8 cellular contexts compared by ENCODE assay signal in the genomic region with DNA sequence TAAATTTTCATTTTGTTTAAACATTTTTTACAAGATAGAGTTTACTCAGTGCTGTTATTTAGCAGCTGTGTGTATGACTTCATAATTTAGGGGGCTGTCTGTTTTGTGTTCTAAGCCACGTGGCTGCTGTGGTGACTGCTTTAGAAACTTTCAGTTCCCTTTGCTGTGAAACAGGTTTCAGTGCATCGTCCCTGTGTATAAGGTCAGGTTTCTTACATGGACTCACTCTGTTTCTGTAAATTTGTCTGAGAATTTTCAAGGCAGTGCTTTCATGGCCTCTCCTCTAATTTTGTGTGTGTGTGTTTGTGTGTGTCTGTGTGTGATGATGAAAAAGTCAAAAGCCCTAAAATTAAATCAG. TPM values are rescaled to one million over a fixed set of nuclear protein-coding genes. Genes with fewer than 3 reads are reported as not detected.
DNase-seq lines count a peak whose midpoint lies in the region; ATAC-seq and TF ChIP-seq lines count a peak whose summit lies in the region.

No MANE protein-coding gene starts in this region.

- peaks cover 47% of the 10 kb centered on the region for H3K4me1 ChIP-seq in GM23338 (ENCODE audit: insufficient read depth)
- no peaks in the 10 kb centered on the region for H3K4me1 ChIP-seq in prostate gland (replicated peaks)

- H3K9me3 ChIP-seq in prostate gland = no peaks in the 10 kb centered on the region

- peaks cover 4% of the 10 kb centered on the region; the same call in 1 of the 2 replicates for H3F3A ChIP-seq in GM23338 (replicated peaks; ENCODE audit: low read depth)

- H3K4me3 ChIP-seq in GM23338 = peak overlapping the region; percentile 51
- H3K4me3 ChIP-seq in choroid plexus epithelial cell (ENCODE audit: low read depth, low read length) = peak overlapping the region; percentile 57
- no peak overlapping the region for H3K4me3 ChIP-seq in prostate gland

- H3K79me2 ChIP-seq in GM23338 (replicated peaks; ENCODE audit: insufficient read depth) = peaks cover 90% of the 10 kb centered on the region

- WGBS in prostate gland = 13% methylated on average over 2 of the region's 2 CpGs

- H4K20me1 ChIP-seq in GM23338 (replicated peaks; ENCODE audit: insufficient read depth) = peaks cover 5% of the 10 kb centered on the region; the same call in 1 of the 2 replicates

- H3K9me3 Mint-ChIP-seq in activated CD4-positive, alpha-beta T cell treated with anti-CD3 and anti-CD28 coated beads for 36 hours (ENCODE audit: low read depth) = no peaks in the 10 kb centered on the region
- no peaks in the 10 kb centered on the region for H3K9me3 Mint-ChIP-seq in GM23338
- H3K9me3 Mint-ChIP-seq in nephron progenitor cell = no peaks in the 10 kb centered on the region

- peaks cover 28% of the 10 kb centered on the region for H3K4me1 Mint-ChIP-seq in activated CD4-positive, alpha-beta T cell treated with anti-CD3 and anti-CD28 coated beads for 36 hours
- H3K4me1 Mint-ChIP-seq in GM23338 = peaks cover 57% of the 10 kb centered on the region
- H3K4me1 Mint-ChIP-seq in nephron progenitor cell = peaks cover 54% of the 10 kb centered on the region

- peaks cover 11% of the 10 kb centered on the region for H3K27me3 Mint-ChIP-seq in activated CD4-positive, alpha-beta T cell treated with anti-CD3 and anti-CD28 coated beads for 36 hours
- H3K27me3 Mint-ChIP-seq in GM23338 (ENCODE audit: insufficient read depth, low read depth, poor library complexity) (peaks cover 9% of the 10 kb centered on the region), nephron progenitor cell (ENCODE audit: low read depth, poor library complexity) (no peaks in the 10 kb centered on the region)

- ATAC-seq in activated CD4-positive, alpha-beta T cell treated with anti-CD3 and anti-CD28 coated beads for 36 hours = peak; percentile 64
- ATAC-seq in GM23338 = peak; percentile 6; the same call in 2 of the 3 replicates

- H3K36me3 ChIP-seq in GM23338 (ENCODE audit: insufficient read depth) (no peaks in the 10 kb centered on the region), prostate gland (no peaks in the 10 kb centered on the region)

- CTCF ChIA-PET in activated CD4-positive, alpha-beta T cell treated with anti-CD3 and anti-CD28 coated beads for 36 hours (lab: Charles Lee) = interaction anchor here (0.6 kb wide), 1 partner anchor 735 kb away, joined by 3 read pairs; no protein-coding TSS in a partner anchor

- POLR2A ChIA-PET in activated CD4-positive, alpha-beta T cell treated with anti-CD3 and anti-CD28 coated beads for 36 hours (lab: Charles Lee) = no interaction called here

- peak overlapping the region; percentile 66 for H3K4me3 Mint-ChIP-seq in activated CD4-positive, alpha-beta T cell treated with anti-CD3 and anti-CD28 coated beads for 36 hours
- H3K4me3 Mint-ChIP-seq in GM23338 (peak overlapping the region; percentile 73), nephron progenitor cell (peak overlapping the region; percentile 80)

- peak; percentile 73 for DNase-seq in activated CD4-positive, alpha-beta T cell treated with anti-CD3 and anti-CD28 coated beads for 36 hours
- no peak for DNase-seq in activated CD4-positive, alpha-beta T cell treated with anti-CD3 and anti-CD28 coated beads, Interleukin-2, amount 50 U/mL, for 1 hour
- DNase-seq in GM23338 (ENCODE audit: low spot score) = peak; percentile 37
- DNase-seq in MV-4-11 (lab: John Stamatoyannopoulos, UW) = peak; percentile 87
- peak; percentile 82 for DNase-seq in choroid plexus epithelial cell (ENCODE audit: low read depth)
- DNase-seq in nephron progenitor cell = no peak
- DNase-seq in middle frontal gyrus (ENCODE audit: extremely low spot score, low spot score) = no peak
- DNase-seq in prostate gland (ENCODE audit: low spot score) = no peak

- H3K27me3 ChIP-seq in GM23338 (ENCODE audit: insufficient read depth) (no peaks in the 10 kb centered on the region), prostate gland (replicated peaks; ENCODE audit: insufficient read depth) (no peaks in the 10 kb centered on the region)

- H3K27ac ChIP-seq in GM23338 (ENCODE audit: low read depth) (peak overlapping the region; percentile 95), prostate gland (no peak overlapping the region)

- no peaks in the 10 kb centered on the region for H3K36me3 Mint-ChIP-seq in activated CD4-positive, alpha-beta T cell treated with anti-CD3 and anti-CD28 coated beads for 36 hours (ENCODE audit: low read depth)
- H3K36me3 Mint-ChIP-seq in GM23338 (ENCODE audit: low read depth) = no peaks in the 10 kb centered on the region
- H3K36me3 Mint-ChIP-seq in nephron progenitor cell (ENCODE audit: low read depth) = peaks cover 8% of the 10 kb centered on the region

- H2AFZ ChIP-seq in GM23338 = no peak overlapping the region

- TF ChIP-seq POLR2A in prostate gland (IDR thresholded peaks at IDR 0.05) = no peak

- peak overlapping the region; percentile 74 for H3K4me2 ChIP-seq in GM23338

- peak overlapping the region; percentile 28 for H3K27ac Mint-ChIP-seq in activated CD4-positive, alpha-beta T cell treated with anti-CD3 and anti-CD28 coated beads for 36 hours
- peak overlapping the region; percentile 90 for H3K27ac Mint-ChIP-seq in GM23338
- peak overlapping the region; percentile 33 for H3K27ac Mint-ChIP-seq in nephron progenitor cell

- intact Hi-C loops in activated CD4-positive, alpha-beta T cell treated with anti-CD3 and anti-CD28 coated beads for 36 hours (cut with DNase I, micrococcal nuclease) = loop anchor here in 1 of 2 experiments (10.0 kb wide), 1 partner anchor 484 kb away; a partner anchor contains a TSS
- intact Hi-C loops in prostate gland (cut with DNase I) = no loop called here

- no peaks in the 10 kb centered on the region for H3K9me2 ChIP-seq in GM23338 (ENCODE audit: insufficient read depth)

- no peak for TF ChIP-seq CTCF in GM23338 (conservative IDR thresholded peaks at IDR 0.05; ENCODE audit: low read depth in 2 of 2)
- no peak for TF ChIP-seq CTCF in choroid plexus epithelial cell (conservative IDR thresholded peaks at IDR 0.05; ENCODE audit: low read depth, low read length)
- TF ChIP-seq CTCF in nephron progenitor cell (IDR thresholded peaks at IDR 0.05) = no peak
- no peak for TF ChIP-seq CTCF in prostate gland (IDR thresholded peaks at IDR 0.05)

TF ChIP-seq in GM23338, 12 proteins besides CTCF, POLR2A, EP300 and RAD21 (continues in another document):
- TF ChIP-seq ZNF331 (CRISPR knock-in tag; IDR thresholded peaks at IDR 0.05; ENCODE audit: low read depth) (no peak), EZH2phosphoT487 (IDR thresholded peaks at IDR 0.05; ENCODE audit: unreplicated experiment) (no peak), NANOG (IDR thresholded peaks at IDR 0.05; ENCODE audit: borderline replicate concordance) (no peak), CREB1 (CRISPR knock-in tag; IDR thresholded peaks at IDR 0.05; ENCODE audit: low read depth) (no peak), ZNF114 (CRISPR knock-in tag; IDR thresholded peaks at IDR 0.05) (no peak), POLR2AphosphoS5 (IDR thresholded peaks at IDR 0.05; ENCODE audit: low read depth) (no peak), STAT1 (IDR thresholded peaks at IDR 0.05; ENCODE audit: unreplicated experiment) (no peak)
- TF ChIP-seq, protein P1, sequence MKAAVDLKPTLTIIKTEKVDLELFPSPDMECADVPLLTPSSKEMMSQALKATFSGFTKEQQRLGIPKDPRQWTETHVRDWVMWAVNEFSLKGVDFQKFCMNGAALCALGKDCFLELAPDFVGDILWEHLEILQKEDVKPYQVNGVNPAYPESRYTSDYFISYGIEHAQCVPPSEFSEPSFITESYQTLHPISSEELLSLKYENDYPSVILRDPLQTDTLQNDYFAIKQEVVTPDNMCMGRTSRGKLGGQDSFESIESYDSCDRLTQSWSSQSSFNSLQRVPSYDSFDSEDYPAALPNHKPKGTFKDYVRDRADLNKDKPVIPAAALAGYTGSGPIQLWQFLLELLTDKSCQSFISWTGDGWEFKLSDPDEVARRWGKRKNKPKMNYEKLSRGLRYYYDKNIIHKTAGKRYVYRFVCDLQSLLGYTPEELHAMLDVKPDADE (IDR thresholded peaks at IDR 0.05) = no peak

RNA-seq across cellular contexts. Expression of a gene that starts 32.4 kb away (rescaled TPM):
- 10 to 100 TPM; 12.7 to 15.1 TPM for total RNA-seq in activated CD4-positive, alpha-beta T cell treated with anti-CD3 and anti-CD28 coated beads for 36 hours
- 76.4 and 83.6 TPM in 2 replicates for total RNA-seq in GM23338 (2014; rRNA removed; shearing (Covaris generic))
- 46.3 and 59.3 TPM in 2 replicates for polyA plus RNA-seq in GM23338 (2016; fragmentation: Nextera tagmentation; extraction: Ambion mirVana)
- total RNA-seq in prostate gland = 10 to 100 TPM in 1 of 2 donors, 1 to 10 TPM in 1; 8.6 to 26.2 TPM

Comparison
In these comparisons a context has a peak if more than half of its experiments do, and no peak if none do; other contexts are left out.
1. DNase-seq: peak in activated CD4-positive, alpha-beta T cell treated with anti-CD3 and anti-CD28 coated beads for 36 hours (single experiment), GM23338 (single experiment), MV-4-11 (single experiment) and choroid plexus epithelial cell (single experiment); none in activated CD4-positive, alpha-beta T cell treated with anti-CD3 and anti-CD28 coated beads, Interleukin-2, amount 50 U/mL, for 1 hour (single experiment), nephron progenitor cell (single experiment), middle frontal gyrus (single experiment) and prostate gland (single experiment).
2. H3K27ac Mint-ChIP-seq: peak in every context shown above with its lines; median percentile 90 in GM23338; 33 in nephron progenitor cell; 28 in activated CD4-positive, alpha-beta T cell treated with anti-CD3 and anti-CD28 coated beads for 36 hours.
3. H3K4me3 ChIP-seq: peak in GM23338 (single experiment) and choroid plexus epithelial cell (single experiment); none in prostate gland (0 of 2).
4. Peak in every context shown above with its lines, with median percentiles within 50 percentile points of each other: H3K4me3 Mint-ChIP-seq.